ENCODE assay signal across 37 cellular contexts in genomic region chr5:5981562-5981961, GRCh38.
"Had no signal": no experiment of that assay in that cellular context is flagged by ENCODE, and none has a peak within 500 bp of the region (broad histone marks: within the 10 kb centered on the region; RNA-seq: fewer than 3 reads in every experiment).

No MANE protein-coding gene starts in this region.

- H3K4me1 Mint-ChIP-seq: activated B cell treated with CpG ODN at 0.5 μM for 24 hours; activated CD4-positive, alpha-beta T cell treated with anti-CD3 and anti-CD28 coated beads, Interleukin-2, amount 10 ng/mL, durations not matched to agents 24 days and 14 days; activated naive CD8-positive, alpha-beta T cell treated with anti-CD3 and anti-CD28 coated beads for 36 hours; activated T-helper 17 cell treated with anti-CD3 and anti-CD28 coated beads, Interleukin-2, amount 50 U/mL, for 72 hours; central memory CD8-positive, alpha-beta T cell had no signal

- H3K36me3 ChIP-seq: adrenal gland, cardiac muscle cell had no signal

- H3K27ac Mint-ChIP-seq: activated B cell treated with CpG ODN at 0.5 μM for 24 hours; activated CD4-positive, alpha-beta memory T cell treated with anti-CD3 and anti-CD28 coated beads for 36 hours; activated CD4-positive, alpha-beta T cell treated with anti-CD3 and anti-CD28 coated beads, Interleukin-2, amount 10 ng/mL, durations not matched to agents 24 days and 14 days; activated CD8-positive, alpha-beta T cell treated with anti-CD3 and anti-CD28 coated beads for 36 hours; activated naive CD4-positive, alpha-beta T cell treated with anti-CD3 and anti-CD28 coated beads for 36 hours; activated naive CD4-positive, alpha-beta T cell treated with anti-CD3 and anti-CD28 coated beads, Interleukin-2, amount 50 U/mL, for 72 hours; activated naive CD8-positive, alpha-beta T cell treated with anti-CD3 and anti-CD28 coated beads for 36 hours; activated T-cell treated with anti-CD3 and anti-CD28 coated beads, Interleukin-2, amount 50 U/mL, for 72 hours; activated T-helper 1 cell treated with anti-CD3 and anti-CD28 coated beads, Interleukin-12 subunit alpha, Interleukin-12 subunit beta, Interleukin-2, Interleukin-4 antibody, amounts not matched to agents 30 ng/mL and 10 ng/mL and 1 ng/mL, durations not matched to agents 14 hours and 24 hours and 36 hours; activated T-helper 17 cell treated with anti-CD3 and anti-CD28 coated beads, Interleukin-2, amount 50 U/mL, for 72 hours; brain; T-helper 1 cell treated with Interleukin-12 subunit alpha and Interleukin-12 subunit beta and Interleukin-4 antibody, amounts not matched to agents 30 μg/mL and 1 μg/mL, for 36 hours; T-helper 2 cell treated with Interferon-gamma antibody and Interleukin-4, amounts not matched to agents 5 μg/mL and 100 μg/mL, for 36 hours had no signal

- DNase-seq: activated B cell treated with CpG ODN at 0.5 μM for 24 hours; activated CD4-positive, alpha-beta memory T cell treated with anti-CD3 and anti-CD28 coated beads for 36 hours; activated CD4-positive, alpha-beta T cell treated with anti-CD3 and anti-CD28 coated beads for 4 hours; activated CD4-positive, alpha-beta T cell treated with anti-CD3 and anti-CD28 coated beads, Interleukin-2, amount 10 ng/mL, durations not matched to agents 24 days and 14 days; activated CD4-positive, alpha-beta T cell treated with anti-CD3 and anti-CD28 coated beads, Interleukin-2, amount 50 U/mL, for 1 hour; activated CD4-positive, alpha-beta T cell treated with anti-CD3 and anti-CD28 coated beads, Interleukin-2, amount 50 U/mL, for 4 hours; activated CD4-positive, CD25-positive, alpha-beta regulatory T cell treated with anti-CD3 and anti-CD28 coated beads, Interleukin-2, amount 50 U/mL, for 72 hours; activated CD8-positive, alpha-beta memory T cell treated with anti-CD3 and anti-CD28 coated beads, Interleukin-2, amount 50 U/mL, for 4 hours; activated CD8-positive, alpha-beta T cell treated with anti-CD3 and anti-CD28 coated beads for 36 hours; activated effector memory CD4-positive, alpha-beta T cell treated with anti-CD3 and anti-CD28 coated beads, Interleukin-2, amount 50 U/mL, for 16 hours; activated gamma-delta T cell treated with Interleukin-2 at 50 U/mL for 16 hours; activated naive CD4-positive, alpha-beta T cell; activated naive CD4-positive, alpha-beta T cell treated with anti-CD3 and anti-CD28 coated beads for 36 hours; activated naive CD4-positive, alpha-beta T cell treated with anti-CD3 and anti-CD28 coated beads, Interleukin-2, amount 50 U/mL, for 16 hours; activated naive CD8-positive, alpha-beta T cell treated with anti-CD3 and anti-CD28 coated beads for 36 hours; activated T-cell treated with anti-CD3 and anti-CD28 coated beads for 4 hours; activated T-cell treated with anti-CD3 and anti-CD28 coated beads, Interleukin-2, amount 50 U/mL, for 1 hour; activated T-cell treated with anti-CD3 and anti-CD28 coated beads, Interleukin-2, amount 50 U/mL, for 4 hours; activated T-cell treated with anti-CD3 and anti-CD28 coated beads, Interleukin-2, amount 50 U/mL, for 72 hours; adrenal gland; amniotic stem cell; aorta; caudate nucleus; cerebellar nuclear complex; T-helper 2 cell; T-helper 9 cell had no signal

- H3K27me3 Mint-ChIP-seq: activated B cell treated with CpG ODN at 0.5 μM for 24 hours; activated CD4-positive, alpha-beta memory T cell treated with anti-CD3 and anti-CD28 coated beads for 36 hours; activated CD4-positive, alpha-beta T cell treated with anti-CD3 and anti-CD28 coated beads, Interleukin-2, amount 10 ng/mL, durations not matched to agents 24 days and 14 days; activated CD8-positive, alpha-beta T cell treated with anti-CD3 and anti-CD28 coated beads for 36 hours; activated naive CD8-positive, alpha-beta T cell treated with anti-CD3 and anti-CD28 coated beads for 36 hours; brain; central memory CD8-positive, alpha-beta T cell had no signal

- ATAC-seq: activated CD8-positive, alpha-beta T cell treated with anti-CD3 and anti-CD28 coated beads for 36 hours; activated naive CD4-positive, alpha-beta T cell treated with anti-CD3 and anti-CD28 coated beads, Interleukin-2, amount 50 U/mL, for 72 hours; activated T-cell treated with anti-CD3 and anti-CD28 coated beads, Interleukin-2, amount 50 U/mL, for 4 hours; activated T-cell treated with anti-CD3 and anti-CD28 coated beads, Interleukin-2, amount 50 U/mL, for 72 hours; activated T-helper 17 cell treated with anti-CD3 and anti-CD28 coated beads, Interleukin-2, amount 50 U/mL, for 72 hours had no signal

- H3K4me3 ChIP-seq: adrenal gland, cardiac muscle cell had no signal

- H3K27ac ChIP-seq: adrenal gland, cardiac muscle cell, VCaP had no signal

- H3K4me3 Mint-ChIP-seq: activated B cell treated with CpG ODN at 0.5 μM for 24 hours; activated CD4-positive, alpha-beta memory T cell treated with anti-CD3 and anti-CD28 coated beads for 36 hours; activated CD4-positive, alpha-beta T cell treated with anti-CD3 and anti-CD28 coated beads, Interleukin-2, amount 10 ng/mL, durations not matched to agents 24 days and 14 days; activated CD8-positive, alpha-beta T cell treated with anti-CD3 and anti-CD28 coated beads for 36 hours; activated naive CD4-positive, alpha-beta T cell treated with anti-CD3 and anti-CD28 coated beads for 36 hours; activated naive CD8-positive, alpha-beta T cell treated with anti-CD3 and anti-CD28 coated beads for 36 hours; activated T-cell treated with anti-CD3 and anti-CD28 coated beads, Interleukin-2, amount 50 U/mL, for 4 hours; activated T-cell treated with anti-CD3 and anti-CD28 coated beads, Interleukin-2, amount 50 U/mL, for 72 hours; activated T-helper 1 cell treated with anti-CD3 and anti-CD28 coated beads, Interleukin-12 subunit alpha, Interleukin-12 subunit beta, Interleukin-2, Interleukin-4 antibody, amounts not matched to agents 30 ng/mL and 10 ng/mL and 1 ng/mL, durations not matched to agents 14 hours and 24 hours and 36 hours; activated T-helper 17 cell treated with anti-CD3 and anti-CD28 coated beads, Interleukin-2, amount 50 U/mL, for 72 hours; brain; central memory CD8-positive, alpha-beta T cell; T-helper 1 cell treated with Interleukin-12 subunit alpha and Interleukin-12 subunit beta and Interleukin-4 antibody, amounts not matched to agents 30 μg/mL and 1 μg/mL, for 36 hours; T-helper 2 cell treated with Interferon-gamma antibody and Interleukin-4, amounts not matched to agents 5 μg/mL and 100 μg/mL, for 36 hours had no signal

- H3K27me3 ChIP-seq: adrenal gland, cardiac muscle cell had no signal

- H3K36me3 Mint-ChIP-seq: activated CD4-positive, alpha-beta memory T cell treated with anti-CD3 and anti-CD28 coated beads for 36 hours; activated naive CD4-positive, alpha-beta T cell treated with anti-CD3 and anti-CD28 coated beads, Interleukin-2, amount 50 U/mL, for 72 hours; activated naive CD8-positive, alpha-beta T cell treated with anti-CD3 and anti-CD28 coated beads for 36 hours; brain had no signal

- H3K9me3 Mint-ChIP-seq: activated B cell treated with CpG ODN at 0.5 μM for 24 hours; activated CD4-positive, alpha-beta memory T cell treated with anti-CD3 and anti-CD28 coated beads for 36 hours; activated CD4-positive, alpha-beta T cell treated with anti-CD3 and anti-CD28 coated beads, Interleukin-2, amount 10 ng/mL, durations not matched to agents 24 days and 14 days; activated CD8-positive, alpha-beta T cell treated with anti-CD3 and anti-CD28 coated beads for 36 hours; activated naive CD4-positive, alpha-beta T cell treated with anti-CD3 and anti-CD28 coated beads for 36 hours; activated naive CD8-positive, alpha-beta T cell treated with anti-CD3 and anti-CD28 coated beads for 36 hours; activated T-cell treated with anti-CD3 and anti-CD28 coated beads, Interleukin-2, amount 50 U/mL, for 4 hours; activated T-cell treated with anti-CD3 and anti-CD28 coated beads, Interleukin-2, amount 50 U/mL, for 72 hours; activated T-helper 1 cell treated with anti-CD3 and anti-CD28 coated beads, Interleukin-12 subunit alpha, Interleukin-12 subunit beta, Interleukin-2, Interleukin-4 antibody, amounts not matched to agents 30 ng/mL and 10 ng/mL and 1 ng/mL, durations not matched to agents 14 hours and 24 hours and 36 hours; activated T-helper 17 cell treated with anti-CD3 and anti-CD28 coated beads, Interleukin-2, amount 50 U/mL, for 72 hours; T-helper 1 cell treated with Interleukin-12 subunit alpha and Interleukin-12 subunit beta and Interleukin-4 antibody, amounts not matched to agents 30 μg/mL and 1 μg/mL, for 36 hours; T-helper 2 cell treated with Interferon-gamma antibody and Interleukin-4, amounts not matched to agents 5 μg/mL and 100 μg/mL, for 36 hours had no signal

- FAIRE-seq: bronchial epithelial cell, TTC549 had no signal

- H3K4me1 ChIP-seq: adrenal gland had no signal

- H3K9me3 ChIP-seq: adrenal gland had no signal
